Comparison of ENCODE assay signal across 8 cellular contexts in genomic region chr18:63320690-63321265, GRCh38. TPM values are rescaled to one million over a fixed set of nuclear protein-coding genes. Genes with fewer than 3 reads are reported as not detected.
DNase-seq lines count a peak whose midpoint lies in the region; ATAC-seq and TF ChIP-seq lines count a peak whose summit lies in the region.

No MANE protein-coding gene starts in this region.

- H3K4me1 ChIP-seq in DND-41 (ENCODE audit: insufficient read depth, low read length): peaks cover 44% of the 10 kb centered on the region
- H3K4me1 ChIP-seq in HEK293 (ENCODE audit: control insufficient read depth, insufficient read depth, low read length): peaks cover 22% of the 10 kb centered on the region; the same call in 1 of the 2 replicates
- H3K4me1 ChIP-seq in uterus: no peaks in the 10 kb centered on the region

- H3K9me3 Mint-ChIP-seq in nephron: no peaks in the 10 kb centered on the region

- peaks cover 32% of the 10 kb centered on the region for H3K4me1 Mint-ChIP-seq in nephron

- peaks cover 26% of the 10 kb centered on the region for H4K20me1 ChIP-seq in DND-41 (ENCODE audit: insufficient read depth, low read length)

- H3K4me3 Mint-ChIP-seq in nephron: peak overlapping the region; percentile 85 to 95 (median 94)

- H3K27ac ChIP-seq in DND-41 (ENCODE audit: low read length) (peak overlapping the region; percentile 90), HEK293 (ENCODE audit: extremely low read depth, low read depth, low read length) (peak overlapping the region; percentile 88; the same call in 1 of the 2 replicates), uterus (peak overlapping the region; percentile 89 to 98)

- intact Hi-C loops in uterus (cut with DNase I; ENCODE audit: low total_unique reads): loop anchor here (5.0 kb wide), 2 partner anchors 188 to 293 kb away; no protein-coding TSS in a partner anchor

- peaks cover 13% of the 10 kb centered on the region for H3K27me3 Mint-ChIP-seq in nephron (ENCODE audit: low read depth)

- ATAC-seq in DND-41 (ENCODE audit: insufficient read depth, low read depth) (peak; percentile 18), esophagus mucosa (peak; percentile 49)

- peaks cover 51% of the 10 kb centered on the region for H3K79me2 ChIP-seq in DND-41 (ENCODE audit: insufficient read depth, low read length)

- CTCF ChIA-PET in HEK293 (lab: Yijun Ruan, JAX): interaction anchor here (0.6 to 1.0 kb wide), 3 partner anchors 185 to 304 kb away, joined by 3 read pairs; no protein-coding TSS in a partner anchor

- H3K27me3 ChIP-seq in DND-41 (ENCODE audit: insufficient read depth, low read length, poor library complexity) (no peaks in the 10 kb centered on the region), uterus (no peaks in the 10 kb centered on the region)

- H3K36me3 ChIP-seq in DND-41 (ENCODE audit: insufficient read depth, low read length): peaks cover 12% of the 10 kb centered on the region; the same call in 1 of the 2 replicates
- H3K36me3 ChIP-seq in HEK293 (ENCODE audit: control insufficient read depth in 2 of 2, insufficient read depth in 1 of 2, low read length in 2 of 2): no peaks in the 10 kb centered on the region
- H3K36me3 ChIP-seq in uterus: no peaks in the 10 kb centered on the region

- peak overlapping the region; percentile 33 to 75; a peak in 3 of 4 replicates for H3K4me3 ChIP-seq in DND-41 (ENCODE audit: low read depth in 1 of 2, low read length in 2 of 2)
- peak overlapping the region; percentile 54 for H3K4me3 ChIP-seq in HEK293 (ENCODE audit: low read depth, low read length)
- peak overlapping the region; percentile 31 to 76 for H3K4me3 ChIP-seq in uterus

- H3K4me2 ChIP-seq in DND-41 (ENCODE audit: insufficient read depth, low read length): peak overlapping the region; percentile 74

- H2AFZ ChIP-seq in DND-41 (ENCODE audit: low read depth, low read length): peak overlapping the region; percentile 75

- TF ChIP-seq CTCF in DND-41 (IDR thresholded peaks at IDR 0.05; ENCODE audit: borderline replicate concordance, extremely low read depth, low read length, poor library complexity, severe bottlenecking) (peak; percentile 38), HEK293 (tag by site-specific recombination; IDR thresholded peaks at IDR 0.05) (no peak), nephron (IDR thresholded peaks at IDR 0.05; ENCODE audit: unreplicated experiment in 3 of 3) (no peak), uterus (IDR thresholded peaks at IDR 0.05) (no peak)

- POLR2A ChIA-PET in HEK293 (lab: Yijun Ruan, JAX): no interaction called here

- TF ChIP-seq POLR2A in uterus (IDR thresholded peaks at IDR 0.05): peak in 1 of 2 donors; percentile 6

- H3K36me3 Mint-ChIP-seq in nephron (ENCODE audit: low read depth): no peaks in the 10 kb centered on the region

- H3K9me3 ChIP-seq in DND-41 (ENCODE audit: insufficient read depth, low read length, severe bottlenecking): no peaks in the 10 kb centered on the region
- no peaks in the 10 kb centered on the region for H3K9me3 ChIP-seq in HEK293 (ENCODE audit: control insufficient read depth, insufficient read depth, low read depth, low read length)
- H3K9me3 ChIP-seq in uterus: no peaks in the 10 kb centered on the region

- H3K27ac Mint-ChIP-seq in nephron: peak overlapping the region; percentile 83 to 99 (median 96)

- H3K9ac ChIP-seq in DND-41 (ENCODE audit: low read depth, low read length): peak overlapping the region; percentile 79

- DNase-seq in DND-41 (peak; percentile 62), NCI-H2196 treated with DMSO at 0.1 percent for 48 hours (lab: John Stamatoyannopoulos, UW; ENCODE audit: unreplicated experiment) (peak; percentile 32), activated T-cell treated with anti-CD3 and anti-CD28 coated beads for 24 hours (ENCODE audit: low read depth) (peak; percentile 36), uterus (peak; percentile 55 to 64), putamen (ENCODE audit: low spot score) (no peak)

TF ChIP-seq in HEK293, 187 proteins besides CTCF, POLR2A, EP300 and RAD21 (continues in another document):
- TF ChIP-seq HOXC10 (CRISPR knock-in tag; IDR thresholded peaks at IDR 0.05) (no peak), ZNF169 (tag by site-specific recombination; IDR thresholded peaks at IDR 0.05) (no peak), ZSCAN5A (tag by site-specific recombination; IDR thresholded peaks at IDR 0.05) (no peak), ZNF214 (tag by site-specific recombination; IDR thresholded peaks at IDR 0.05; ENCODE audit: borderline replicate concordance) (no peak), ZNF785 (tag by site-specific recombination; IDR thresholded peaks at IDR 0.05) (0 out of 2 replicates have a peak, but pooled peaks have one; percentile 62), ZFP41 (tag by site-specific recombination; IDR thresholded peaks at IDR 0.05; ENCODE audit: borderline replicate concordance) (no peak), KLF17 (tag by site-specific recombination; IDR thresholded peaks at IDR 0.05) (0 out of 2 replicates have a peak, but pooled peaks have one; percentile 18), ZNF354C (tag by site-specific recombination; IDR thresholded peaks at IDR 0.05; ENCODE audit: borderline replicate concordance, low read depth) (no peak), ZNF184 (tag by site-specific recombination; IDR thresholded peaks at IDR 0.05) (no peak), SCRT1 (tag by site-specific recombination; IDR thresholded peaks at IDR 0.05; ENCODE audit: borderline replicate concordance) (no peak), ZBTB10 (tag by site-specific recombination; IDR thresholded peaks at IDR 0.05) (0 out of 2 replicates have a peak, but pooled peaks have one; percentile 31), ZBTB20 (tag by site-specific recombination; IDR thresholded peaks at IDR 0.05) (no peak; the same call in 1 of the 2 replicates), ZNF521 (tag by site-specific recombination; IDR thresholded peaks at IDR 0.05) (no peak), HIC1 (tag by site-specific recombination; IDR thresholded peaks at IDR 0.05) (no peak), ZNF623 (tag by site-specific recombination; IDR thresholded peaks at IDR 0.05) (no peak), ZNF366 (tag by site-specific recombination; conservative IDR thresholded peaks at IDR 0.05) (no peak), MEIS1 (CRISPR knock-in tag; IDR thresholded peaks at IDR 0.05; ENCODE audit: borderline replicate concordance) (no peak), SP7 (tag by site-specific recombination; IDR thresholded peaks at IDR 0.05) (peak; percentile 9; the same call in 1 of the 2 replicates)

RNA-seq across cellular contexts. Expression of gene BCL2, which starts 1.2 kb away (rescaled TPM):
- total RNA-seq in esophagus mucosa: 2.3 TPM
- total RNA-seq in uterus: 10 to 100 TPM; 16.1 to 61.1 (median 36.9) TPM

RNA-seq across cellular contexts. Expression of gene KDSR, which starts 46.2 kb away (rescaled TPM):
- total RNA-seq in esophagus mucosa (37.8 TPM), uterus (10 to 100 TPM; 12.6 to 68.6 (median 29.3) TPM)
